23 cellular contexts compared by ENCODE assay signal in genomic region chr4:153026947-153027346, GRCh38.
DNase-seq lines count a peak whose midpoint lies in the region; ATAC-seq, FAIRE-seq and TF ChIP-seq lines count a peak whose summit lies in the region.
"Had no signal": no experiment of that assay in that cellular context is flagged by ENCODE, and none has a peak within 500 bp of the region (broad histone marks: within the 10 kb centered on the region; RNA-seq: fewer than 3 reads in every experiment).

No MANE protein-coding gene starts in this region.

- no peak overlapping the region for H3K4me2 ChIP-seq in K562 (ENCODE audit: insufficient read depth, low read length)

- no peak for DNase-seq in GM12892 (ENCODE audit: insufficient read length)
- no peak for DNase-seq in HTR-8/SVneo (ENCODE audit: insufficient read length, low spot score)
- DNase-seq in K562 (ENCODE audit: extremely low read depth in 1 of 4, low spot score in 3 of 4), result no peak
- no peak for DNase-seq in natural killer cell treated with Interleukin-12 subunit alpha and Interleukin-12 subunit beta and Interleukin-15 and Interleukin-18, amount 100 ng/mL, for 72 hours (ENCODE audit: low spot score)
- no peak for DNase-seq in pancreas
- no peak for DNase-seq in A172 (ENCODE audit: low spot score)
- no peak for DNase-seq in effector memory CD8-positive, alpha-beta T cell
- DNase-seq: ACHN; BE2C; C1 segment of cervical spinal cord; CD4-positive, CD25-positive, alpha-beta regulatory T cell; CD8-positive, alpha-beta memory T cell; COR-L47; DMS 273 treated with DMSO at 0.1 percent for 48 hours; DMS53; DND-41; EL; HCEC 1CT; Karpas-422; KBM-7 had no signal

- H3K36me3 Mint-ChIP-seq in natural killer cell treated with Interleukin-12 subunit alpha and Interleukin-12 subunit beta and Interleukin-15 and Interleukin-18, amount 100 ng/mL, for 72 hours, result peaks cover 17% of the 10 kb centered on the region
- H3K36me3 Mint-ChIP-seq in effector memory CD8-positive, alpha-beta T cell (ENCODE audit: insufficient read depth), result no peaks in the 10 kb centered on the region

- H3K4me3 Mint-ChIP-seq in natural killer cell treated with Interleukin-12 subunit alpha and Interleukin-12 subunit beta and Interleukin-15 and Interleukin-18, amount 100 ng/mL, for 72 hours, result no peak overlapping the region
- no peak overlapping the region for H3K4me3 Mint-ChIP-seq in effector memory CD8-positive, alpha-beta T cell
- H3K4me3 Mint-ChIP-seq: CD4-positive, CD25-positive, alpha-beta regulatory T cell; CD8-positive, alpha-beta memory T cell had no signal

- no peak overlapping the region for H3K9ac ChIP-seq in K562 (ENCODE audit: insufficient read depth in 1 of 2, low read depth in 2 of 2, low read length in 2 of 2)

- H4K20me1 ChIP-seq in K562 (replicated peaks; ENCODE audit: control insufficient read depth, insufficient read depth, low read length), result no peaks in the 10 kb centered on the region

- POLR2A ChIA-PET in K562 (lab: Yijun Ruan, JAX), result no interaction called here

- peaks cover 0 to 2% of the 10 kb centered on the region in 2 donors for H3K4me1 Mint-ChIP-seq in natural killer cell treated with Interleukin-12 subunit alpha and Interleukin-12 subunit beta and Interleukin-15 and Interleukin-18, amount 100 ng/mL, for 72 hours (ENCODE audit: low read depth in 2 of 2)
- H3K4me1 Mint-ChIP-seq in effector memory CD8-positive, alpha-beta T cell (ENCODE audit: low read depth in 2 of 2), result no peaks in the 10 kb centered on the region
- H3K4me1 Mint-ChIP-seq: CD4-positive, CD25-positive, alpha-beta regulatory T cell; CD8-positive, alpha-beta memory T cell had no signal

- H3K79me2 ChIP-seq in K562 (ENCODE audit: control insufficient read depth, insufficient read depth, low read length), result no peaks in the 10 kb centered on the region

- H3K27ac Mint-ChIP-seq in natural killer cell treated with Interleukin-12 subunit alpha and Interleukin-12 subunit beta and Interleukin-15 and Interleukin-18, amount 100 ng/mL, for 72 hours, result no peak overlapping the region
- H3K27ac Mint-ChIP-seq in effector memory CD8-positive, alpha-beta T cell, result no peak overlapping the region
- H3K27ac Mint-ChIP-seq: CD4-positive, CD25-positive, alpha-beta regulatory T cell; CD8-positive, alpha-beta memory T cell had no signal

- FAIRE-seq in GM12892 (lab: Jason Lieb, UNC) (peak; percentile 60), HTR-8/SVneo (lab: Jason Lieb, UNC) (peak; percentile 99), K562 (lab: Jason Lieb, UNC) (peak; percentile 67), pancreas (lab: Jason Lieb, UNC) (no peak)
- FAIRE-seq: A204.1, H54 had no signal

- WGBS in K562 (ENCODE audit: insufficient coverage, low coverage, missing lambda C conversion rate), result 7% methylated on average over 6 of the region's 6 CpGs
- 71 to 75% methylated on average over 6 of the region's 6 CpGs for WGBS in pancreas, 2 donors

- CTCF ChIA-PET in K562 (lab: Yijun Ruan, JAX; ENCODE audit: low intra/inter-chr PET ratio), result no interaction called here

- ATAC-seq in K562 (no peak), pancreas (no peak), GM21723 (IDR thresholded peaks at IDR 0.05; ENCODE audit: unreplicated experiment) (no peak)
- peak; percentile 27 to 30 for ATAC-seq in natural killer cell treated with Interleukin-12 subunit alpha and Interleukin-12 subunit beta and Interleukin-15 and Interleukin-18, amount 100 ng/mL, for 72 hours
- no peak for ATAC-seq in effector memory CD8-positive, alpha-beta T cell (replicated peaks)

- H3K27me3 ChIP-seq in K562 (ENCODE audit: control insufficient read depth in 2 of 2, insufficient read depth in 2 of 2, low read length in 2 of 2), result peaks cover 0 to 10% of the 10 kb centered on the region in 2 experiments; a peak in 3 of 5 replicates
- no peaks in the 10 kb centered on the region for H3K27me3 ChIP-seq in pancreas
- H3K27me3 ChIP-seq: BE2C had no signal

- no peak for TF ChIP-seq RAD21 in K562 (CRISPR knock-in tag; conservative IDR thresholded peaks at IDR 0.05 in 1 of 2, IDR thresholded peaks at IDR 0.05 in 1 of 2)

- peaks cover 9% of the 10 kb centered on the region for H3K9me3 Mint-ChIP-seq in natural killer cell treated with Interleukin-12 subunit alpha and Interleukin-12 subunit beta and Interleukin-15 and Interleukin-18, amount 100 ng/mL, for 72 hours
- H3K9me3 Mint-ChIP-seq in effector memory CD8-positive, alpha-beta T cell, result peaks cover 12 to 20% of the 10 kb centered on the region in 2 donors

- no peak overlapping the region for H2AFZ ChIP-seq in K562 (ENCODE audit: low read depth, low read length)

- H3K9me1 ChIP-seq in K562 (ENCODE audit: control insufficient read depth, insufficient read depth, low read length), result no peaks in the 10 kb centered on the region

- intact Hi-C loops in K562 (cut with micrococcal nuclease) (no loop called here), pancreas (cut with DNase I) (no loop called here)

- H3K36me3 ChIP-seq in K562 (ENCODE audit: control insufficient read depth, insufficient read depth, low read length) (no peaks in the 10 kb centered on the region), pancreas (no peaks in the 10 kb centered on the region)
- H3K36me3 ChIP-seq: BE2C had no signal

- H3K4me3 ChIP-seq in K562, result no peak overlapping the region
- no peak overlapping the region for H3K4me3 ChIP-seq in pancreas

- TF ChIP-seq CTCF in K562 (IDR thresholded peaks at IDR 0.05 in 2 of 3, conservative IDR thresholded peaks at IDR 0.05 in 1 of 3; ENCODE audit: insufficient read depth in 2 of 3, low read depth in 1 of 3, low read length in 3 of 3), result no peak
- no peak for TF ChIP-seq CTCF in pancreas (IDR thresholded peaks at IDR 0.05)

- no peak overlapping the region for H3K27ac ChIP-seq in K562 (ENCODE audit: extremely low read depth, low read depth, low read length)
- no peak overlapping the region for H3K27ac ChIP-seq in pancreas

- BruUV-seq in K562 (replicated peaks; lab: Mats Ljungman, UMichigan), result no TSS peak

- peaks cover 5 to 11% of the 10 kb centered on the region in 2 experiments; a peak in 3 of 5 replicates for H3K4me1 ChIP-seq in K562 (replicated peaks in 1 of 2; ENCODE audit: control insufficient read depth in 2 of 2, insufficient read depth in 2 of 2, low read length in 2 of 2)
- H3K4me1 ChIP-seq in pancreas, result no peaks in the 10 kb centered on the region
- H3K4me1 ChIP-seq: BE2C had no signal

- H3K9me3 ChIP-seq in K562 (replicated peaks; ENCODE audit: control insufficient read depth, insufficient read depth, low read depth, low read length) (0 out of 2 replicates have a peak, but pooled peaks cover 3% of the 10 kb centered on the region), pancreas (no peaks in the 10 kb centered on the region)
- H3K9me3 ChIP-seq: BE2C had no signal

- TF ChIP-seq POLR2A in GM12892 (IDR thresholded peaks at IDR 0.05; ENCODE audit: low read depth, low read length) (no peak), K562 (conservative IDR thresholded peaks at IDR 0.05) (no peak)

- peaks cover 11 to 20% of the 10 kb centered on the region in 2 donors for H3K27me3 Mint-ChIP-seq in natural killer cell treated with Interleukin-12 subunit alpha and Interleukin-12 subunit beta and Interleukin-15 and Interleukin-18, amount 100 ng/mL, for 72 hours
- H3K27me3 Mint-ChIP-seq in effector memory CD8-positive, alpha-beta T cell, result peaks cover 24 to 29% of the 10 kb centered on the region in 2 donors

- in situ Hi-C loops in K562 (cut with MboI), result no loop called here

- no peak for TF ChIP-seq EP300 in K562 (IDR thresholded peaks at IDR 0.05; ENCODE audit: low read length)

TF ChIP-seq in K562, 482 proteins besides CTCF, POLR2A, EP300 and RAD21:
- TF ChIP-seq DEAF1 (CRISPR knock-in tag; IDR thresholded peaks at IDR 0.05) (no peak), KDM1A (IDR thresholded peaks at IDR 0.05) (peak in 1 of 2 experiments; percentile 31; a peak in 1 of 4 replicates)

Comparison
In these comparisons a context has a peak if more than half of its experiments do, and no peak if none do; other contexts are left out.
1. ATAC-seq: peak in natural killer cell treated with Interleukin-12 subunit alpha and Interleukin-12 subunit beta and Interleukin-15 and Interleukin-18, amount 100 ng/mL, for 72 hours (2 of 2); none in K562 (single experiment), pancreas (0 of 4), effector memory CD8-positive, alpha-beta T cell (single experiment) and GM21723 (single experiment).